ENCODE assay signal across 1 cellular context in the genomic region with DNA sequence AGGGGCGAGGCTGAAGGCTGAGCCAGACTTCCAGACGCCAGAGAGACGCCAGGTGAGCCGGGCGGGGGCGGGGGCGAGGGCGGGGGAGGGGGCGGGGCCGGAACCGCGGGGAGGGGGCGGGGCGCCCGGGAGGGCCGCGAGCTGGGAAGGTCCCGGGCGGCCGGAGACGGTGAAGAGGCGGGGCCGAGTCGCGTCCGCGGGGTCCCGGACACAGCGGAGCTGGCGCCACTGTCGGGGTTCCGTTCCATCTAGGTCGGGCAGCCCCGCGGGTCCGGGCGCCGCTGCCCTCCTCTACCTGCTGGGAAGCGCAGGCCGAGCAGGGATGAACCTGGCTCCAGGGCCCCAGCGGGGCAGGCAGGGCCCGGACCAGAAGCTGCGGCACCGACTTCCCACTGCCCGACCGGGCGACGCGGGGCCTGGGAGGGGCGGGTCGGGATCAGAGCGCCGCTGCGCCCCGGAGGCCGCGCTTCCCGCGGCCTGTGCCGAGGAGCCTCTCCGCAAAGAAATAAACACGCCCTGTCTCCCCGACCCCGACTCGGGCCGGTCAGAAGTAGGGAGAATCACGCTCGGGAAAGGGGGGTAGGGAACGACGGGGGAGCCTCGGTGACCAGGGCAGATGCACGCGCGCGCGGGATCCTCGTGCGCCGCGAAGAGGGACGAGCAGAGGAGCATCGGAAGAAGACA.
TF ChIP-seq lines count a peak whose summit lies in the region.

No MANE protein-coding gene starts in this region.

TF ChIP-seq in HEK293, 187 proteins besides CTCF, POLR2A, EP300 and RAD21 (continued from another document):
- TF ChIP-seq, protein P1, sequence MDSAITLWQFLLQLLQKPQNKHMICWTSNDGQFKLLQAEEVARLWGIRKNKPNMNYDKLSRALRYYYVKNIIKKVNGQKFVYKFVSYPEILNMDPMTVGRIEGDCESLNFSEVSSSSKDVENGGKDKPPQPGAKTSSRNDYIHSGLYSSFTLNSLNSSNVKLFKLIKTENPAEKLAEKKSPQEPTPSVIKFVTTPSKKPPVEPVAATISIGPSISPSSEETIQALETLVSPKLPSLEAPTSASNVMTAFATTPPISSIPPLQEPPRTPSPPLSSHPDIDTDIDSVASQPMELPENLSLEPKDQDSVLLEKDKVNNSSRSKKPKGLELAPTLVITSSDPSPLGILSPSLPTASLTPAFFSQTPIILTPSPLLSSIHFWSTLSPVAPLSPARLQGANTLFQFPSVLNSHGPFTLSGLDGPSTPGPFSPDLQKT (IDR thresholded peaks at IDR 0.05; ENCODE audit: borderline replicate concordance, low read depth, low read length) = no peak
- TF ChIP-seq, protein P2, sequence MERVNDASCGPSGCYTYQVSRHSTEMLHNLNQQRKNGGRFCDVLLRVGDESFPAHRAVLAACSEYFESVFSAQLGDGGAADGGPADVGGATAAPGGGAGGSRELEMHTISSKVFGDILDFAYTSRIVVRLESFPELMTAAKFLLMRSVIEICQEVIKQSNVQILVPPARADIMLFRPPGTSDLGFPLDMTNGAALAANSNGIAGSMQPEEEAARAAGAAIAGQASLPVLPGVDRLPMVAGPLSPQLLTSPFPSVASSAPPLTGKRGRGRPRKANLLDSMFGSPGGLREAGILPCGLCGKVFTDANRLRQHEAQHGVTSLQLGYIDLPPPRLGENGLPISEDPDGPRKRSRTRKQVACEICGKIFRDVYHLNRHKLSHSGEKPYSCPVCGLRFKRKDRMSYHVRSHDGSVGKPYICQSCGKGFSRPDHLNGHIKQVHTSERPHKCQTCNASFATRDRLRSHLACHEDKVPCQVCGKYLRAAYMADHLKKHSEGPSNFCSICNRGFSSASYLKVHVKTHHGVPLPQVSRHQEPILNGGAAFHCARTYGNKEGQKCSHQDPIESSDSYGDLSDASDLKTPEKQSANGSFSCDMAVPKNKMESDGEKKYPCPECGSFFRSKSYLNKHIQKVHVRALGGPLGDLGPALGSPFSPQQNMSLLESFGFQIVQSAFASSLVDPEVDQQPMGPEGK (tag by site-specific recombination; IDR thresholded peaks at IDR 0.05) = no peak; the same call in 1 of the 2 replicates
- TF ChIP-seq INSM2 (tag by site-specific recombination; IDR thresholded peaks at IDR 0.05) = no peak
- peak; percentile 78 for TF ChIP-seq ZNF335 (tag by site-specific recombination; conservative IDR thresholded peaks at IDR 0.05)
- no peak for TF ChIP-seq ZNF114 (tag by site-specific recombination; IDR thresholded peaks at IDR 0.05)
- no peak for TF ChIP-seq ZNF112 (tag by site-specific recombination; IDR thresholded peaks at IDR 0.05)
- no peak for TF ChIP-seq ZNF324 (tag by site-specific recombination; IDR thresholded peaks at IDR 0.05)
- TF ChIP-seq ZBTB49 (tag by site-specific recombination; IDR thresholded peaks at IDR 0.05; ENCODE audit: low read depth) = no peak
- no peak for TF ChIP-seq ZNF211 (tag by site-specific recombination; IDR thresholded peaks at IDR 0.05; ENCODE audit: low read depth)
- TF ChIP-seq ZNF174 (tag by site-specific recombination; IDR thresholded peaks at IDR 0.05) = no peak
- TF ChIP-seq ZNF350 (tag by site-specific recombination; IDR thresholded peaks at IDR 0.05) = no peak
- TF ChIP-seq HIC1 (tag by site-specific recombination; IDR thresholded peaks at IDR 0.05) = no peak
- no peak for TF ChIP-seq RBAK (tag by site-specific recombination; IDR thresholded peaks at IDR 0.05)
- no peak for TF ChIP-seq ZNF521 (tag by site-specific recombination; IDR thresholded peaks at IDR 0.05)
- TF ChIP-seq ZNF501 (tag by site-specific recombination; IDR thresholded peaks at IDR 0.05) = no peak
- no peak for TF ChIP-seq ZNF670 (tag by site-specific recombination; IDR thresholded peaks at IDR 0.05; ENCODE audit: low read depth)
- TF ChIP-seq SP2 (tag by site-specific recombination; IDR thresholded peaks at IDR 0.05) = peak; percentile 30; the same call in 1 of the 2 replicates
- TF ChIP-seq MYNN (tag by site-specific recombination; IDR thresholded peaks at IDR 0.05; ENCODE audit: borderline replicate concordance) = no peak
- no peak for TF ChIP-seq ZNF561 (tag by site-specific recombination; IDR thresholded peaks at IDR 0.05; ENCODE audit: borderline replicate concordance)
- no peak for TF ChIP-seq ZFP3 (tag by site-specific recombination; IDR thresholded peaks at IDR 0.05; ENCODE audit: low read depth)
- TF ChIP-seq, protein P3, sequence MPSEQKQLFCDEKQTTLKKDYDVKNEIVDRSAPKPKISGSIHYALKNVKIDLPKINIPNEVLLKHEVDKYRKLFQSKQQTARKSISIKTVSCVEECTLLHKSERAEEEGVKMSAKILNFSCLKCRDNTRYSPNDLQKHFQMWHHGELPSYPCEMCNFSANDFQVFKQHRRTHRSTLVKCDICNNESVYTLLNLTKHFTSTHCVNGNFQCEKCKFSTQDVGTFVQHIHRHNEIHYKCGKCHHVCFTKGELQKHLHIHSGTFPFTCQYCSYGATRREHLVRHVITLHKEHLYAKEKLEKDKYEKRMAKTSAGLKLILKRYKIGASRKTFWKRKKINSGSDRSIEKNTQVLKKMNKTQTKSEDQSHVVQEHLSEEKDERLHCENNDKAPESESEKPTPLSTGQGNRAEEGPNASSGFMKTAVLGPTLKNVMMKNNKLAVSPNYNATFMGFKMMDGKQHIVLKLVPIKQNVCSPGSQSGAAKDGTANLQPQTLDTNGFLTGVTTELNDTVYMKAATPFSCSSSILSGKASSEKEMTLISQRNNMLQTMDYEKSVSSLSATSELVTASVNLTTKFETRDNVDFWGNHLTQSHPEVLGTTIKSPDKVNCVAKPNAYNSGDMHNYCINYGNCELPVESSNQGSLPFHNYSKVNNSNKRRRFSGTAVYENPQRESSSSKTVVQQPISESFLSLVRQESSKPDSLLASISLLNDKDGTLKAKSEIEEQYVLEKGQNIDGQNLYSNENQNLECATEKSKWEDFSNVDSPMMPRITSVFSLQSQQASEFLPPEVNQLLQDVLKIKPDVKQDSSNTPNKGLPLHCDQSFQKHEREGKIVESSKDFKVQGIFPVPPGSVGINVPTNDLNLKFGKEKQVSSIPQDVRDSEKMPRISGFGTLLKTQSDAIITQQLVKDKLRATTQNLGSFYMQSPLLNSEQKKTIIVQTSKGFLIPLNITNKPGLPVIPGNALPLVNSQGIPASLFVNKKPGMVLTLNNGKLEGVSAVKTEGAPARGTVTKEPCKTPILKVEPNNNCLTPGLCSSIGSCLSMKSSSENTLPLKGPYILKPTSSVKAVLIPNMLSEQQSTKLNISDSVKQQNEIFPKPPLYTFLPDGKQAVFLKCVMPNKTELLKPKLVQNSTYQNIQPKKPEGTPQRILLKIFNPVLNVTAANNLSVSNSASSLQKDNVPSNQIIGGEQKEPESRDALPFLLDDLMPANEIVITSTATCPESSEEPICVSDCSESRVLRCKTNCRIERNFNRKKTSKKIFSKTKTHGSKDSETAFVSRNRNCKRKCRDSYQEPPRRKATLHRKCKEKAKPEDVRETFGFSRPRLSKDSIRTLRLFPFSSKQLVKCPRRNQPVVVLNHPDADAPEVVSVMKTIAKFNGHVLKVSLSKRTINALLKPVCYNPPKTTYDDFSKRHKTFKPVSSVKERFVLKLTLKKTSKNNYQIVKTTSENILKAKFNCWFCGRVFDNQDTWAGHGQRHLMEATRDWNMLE (tag by site-specific recombination; conservative IDR thresholded peaks at IDR 0.05; ENCODE audit: low read depth) = no peak
- TF ChIP-seq ZBTB21 (tag by site-specific recombination; IDR thresholded peaks at IDR 0.05) = no peak
- TF ChIP-seq ZBTB20 (tag by site-specific recombination; IDR thresholded peaks at IDR 0.05) = peak; percentile 93
- TF ChIP-seq ZNF548 (tag by site-specific recombination; IDR thresholded peaks at IDR 0.05) = no peak
